ENCODE assay signal across 1 cellular context in genomic region chr16:57502048-57502775, GRCh38.
TF ChIP-seq lines count a peak whose summit lies in the region.

No MANE protein-coding gene starts in this region.

TF ChIP-seq in WTC11, 78 proteins besides CTCF, POLR2A, EP300 and RAD21 (continued from another document):
- TF ChIP-seq ARID4B (CRISPR knock-in tag; IDR thresholded peaks at IDR 0.05; ENCODE audit: borderline replicate concordance) (no peak), NR2C2 (CRISPR knock-in tag; IDR thresholded peaks at IDR 0.05) (no peak), TEAD1 (CRISPR knock-in tag; IDR thresholded peaks at IDR 0.05) (no peak), IRF2 (CRISPR knock-in tag; IDR thresholded peaks at IDR 0.05; ENCODE audit: borderline replicate concordance, low read depth) (no peak), ZNF671 (CRISPR knock-in tag; IDR thresholded peaks at IDR 0.05) (no peak), TP53 (CRISPR knock-in tag; IDR thresholded peaks at IDR 0.05) (no peak), SOX15 (CRISPR knock-in tag; IDR thresholded peaks at IDR 0.05) (no peak), JUN (CRISPR knock-in tag; IDR thresholded peaks at IDR 0.05) (no peak), SP1 (CRISPR knock-in tag; conservative IDR thresholded peaks at IDR 0.05) (no peak), ZNF121 (CRISPR knock-in tag; IDR thresholded peaks at IDR 0.05) (no peak), FOXP4 (CRISPR knock-in tag; IDR thresholded peaks at IDR 0.05) (no peak), ZNF263 (CRISPR knock-in tag; IDR thresholded peaks at IDR 0.05; ENCODE audit: low read depth) (no peak), EMX1 (CRISPR knock-in tag; IDR thresholded peaks at IDR 0.05) (no peak)
- TF ChIP-seq, protein P1, sequence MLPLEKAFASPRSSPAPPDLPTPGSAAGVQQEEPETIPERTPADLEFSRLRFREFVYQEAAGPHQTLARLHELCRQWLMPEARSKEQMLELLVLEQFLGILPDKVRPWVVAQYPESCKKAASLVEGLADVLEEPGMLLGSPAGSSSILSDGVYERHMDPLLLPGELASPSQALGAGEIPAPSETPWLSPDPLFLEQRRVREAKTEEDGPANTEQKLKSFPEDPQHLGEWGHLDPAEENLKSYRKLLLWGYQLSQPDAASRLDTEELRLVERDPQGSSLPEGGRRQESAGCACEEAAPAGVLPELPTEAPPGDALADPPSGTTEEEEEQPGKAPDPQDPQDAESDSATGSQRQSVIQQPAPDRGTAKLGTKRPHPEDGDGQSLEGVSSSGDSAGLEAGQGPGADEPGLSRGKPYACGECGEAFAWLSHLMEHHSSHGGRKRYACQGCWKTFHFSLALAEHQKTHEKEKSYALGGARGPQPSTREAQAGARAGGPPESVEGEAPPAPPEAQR (CRISPR knock-in tag; IDR thresholded peaks at IDR 0.05): no peak
- TF ChIP-seq, protein P2, sequence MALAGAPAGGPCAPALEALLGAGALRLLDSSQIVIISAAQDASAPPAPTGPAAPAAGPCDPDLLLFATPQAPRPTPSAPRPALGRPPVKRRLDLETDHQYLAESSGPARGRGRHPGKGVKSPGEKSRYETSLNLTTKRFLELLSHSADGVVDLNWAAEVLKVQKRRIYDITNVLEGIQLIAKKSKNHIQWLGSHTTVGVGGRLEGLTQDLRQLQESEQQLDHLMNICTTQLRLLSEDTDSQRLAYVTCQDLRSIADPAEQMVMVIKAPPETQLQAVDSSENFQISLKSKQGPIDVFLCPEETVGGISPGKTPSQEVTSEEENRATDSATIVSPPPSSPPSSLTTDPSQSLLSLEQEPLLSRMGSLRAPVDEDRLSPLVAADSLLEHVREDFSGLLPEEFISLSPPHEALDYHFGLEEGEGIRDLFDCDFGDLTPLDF (CRISPR knock-in tag; IDR thresholded peaks at IDR 0.05): no peak
